In genomic region chr2:206004004-206004693, GRCh38 we compare ENCODE assay signal across 9 cellular contexts.
DNase-seq lines count a peak whose midpoint lies in the region; ATAC-seq, FAIRE-seq and TF ChIP-seq lines count a peak whose summit lies in the region.
"Had no signal": no experiment of that assay in that cellular context is flagged by ENCODE, and none has a peak within 500 bp of the region (broad histone marks: within the 10 kb centered on the region; RNA-seq: fewer than 3 reads in every experiment).

No MANE protein-coding gene starts in this region.

- no peak for FAIRE-seq in small intestine (lab: Jason Lieb, UNC)

- no peak overlapping the region for H3K4me3 Mint-ChIP-seq in activated naive CD4-positive, alpha-beta T cell treated with anti-CD3 and anti-CD28 coated beads, Interleukin-2, amount 10 ng/mL, durations not matched to agents 7 days and 5 days
- H3K4me3 Mint-ChIP-seq: activated naive CD8-positive, alpha-beta T cell treated with anti-CD3 and anti-CD28 coated beads, Interleukin-2, amount 10 ng/mL, durations not matched to agents 7 days and 5 days had no signal

- WGBS in small intestine, 3 donors: 95 to 98% (median 95%) methylated on average over 8 of the region's 8 CpGs

- H3K4me2 ChIP-seq in Loucy (ENCODE audit: low read depth, low read length, poor library complexity, severe bottlenecking): no peak overlapping the region

- TF ChIP-seq CTCF in Loucy (conservative IDR thresholded peaks at IDR 0.05; ENCODE audit: low read length): peak; percentile 65

- H3K4me1 ChIP-seq in Loucy (ENCODE audit: insufficient read depth, low read length, poor library complexity, severe bottlenecking): no peaks in the 10 kb centered on the region
- no peaks in the 10 kb centered on the region for H3K4me1 ChIP-seq in small intestine (ENCODE audit: control insufficient read depth in 2 of 2, insufficient read depth in 1 of 2, low read depth in 1 of 2, low read length in 1 of 2)

- no peak overlapping the region for H2AFZ ChIP-seq in Loucy (ENCODE audit: low read length)

- no peak for ATAC-seq in HG03520 (IDR thresholded peaks at IDR 0.05; ENCODE audit: unreplicated experiment)
- no peak for ATAC-seq in GM21381 (IDR thresholded peaks at IDR 0.05; ENCODE audit: unreplicated experiment)

- H3K36me3 Mint-ChIP-seq in activated naive CD4-positive, alpha-beta T cell treated with anti-CD3 and anti-CD28 coated beads, Interleukin-2, amount 10 ng/mL, durations not matched to agents 7 days and 5 days: peaks cover 50% of the 10 kb centered on the region

- peaks cover 84% of the 10 kb centered on the region for H3K36me3 ChIP-seq in Loucy (ENCODE audit: insufficient read depth, low read length)
- H3K36me3 ChIP-seq in small intestine (ENCODE audit: control insufficient read depth in 2 of 2, insufficient read depth in 2 of 2, low read length in 2 of 2): peaks cover 5 to 23% of the 10 kb centered on the region in 2 donors

- H4K20me1 ChIP-seq in Loucy (ENCODE audit: insufficient read depth, low read length, poor library complexity, severe bottlenecking): no peaks in the 10 kb centered on the region

- peak; percentile 38 for DNase-seq in activated naive CD4-positive, alpha-beta T cell treated with anti-CD3 and anti-CD28 coated beads, Interleukin-2, amount 10 ng/mL, durations not matched to agents 7 days and 5 days
- no peak for DNase-seq in activated naive CD4-positive, alpha-beta T cell (lab: John Stamatoyannopoulos, UW)
- peak; percentile 56 for DNase-seq in dermis blood vessel endothelial cell
- DNase-seq in small intestine: peak; percentile 60
- DNase-seq in midbrain (lab: John Stamatoyannopoulos, UW): no peak
- DNase-seq: activated naive CD8-positive, alpha-beta T cell treated with anti-CD3 and anti-CD28 coated beads, Interleukin-2, amount 10 ng/mL, durations not matched to agents 7 days and 5 days had no signal

- H3K27me3 ChIP-seq in Loucy (ENCODE audit: insufficient read depth, low read length, poor library complexity, severe bottlenecking) (no peaks in the 10 kb centered on the region), small intestine (ENCODE audit: control insufficient read depth in 2 of 2, insufficient read depth in 2 of 2, low read length in 2 of 2) (no peaks in the 10 kb centered on the region)

- H3K4me3 ChIP-seq in Loucy (ENCODE audit: low read length, poor library complexity, severe bottlenecking) (no peak overlapping the region), small intestine (ENCODE audit: low read depth in 1 of 2, low read length in 2 of 2) (no peak overlapping the region)

- H3K27me3 Mint-ChIP-seq in activated naive CD4-positive, alpha-beta T cell treated with anti-CD3 and anti-CD28 coated beads, Interleukin-2, amount 10 ng/mL, durations not matched to agents 7 days and 5 days: no peaks in the 10 kb centered on the region
- H3K27me3 Mint-ChIP-seq: activated naive CD8-positive, alpha-beta T cell treated with anti-CD3 and anti-CD28 coated beads, Interleukin-2, amount 10 ng/mL, durations not matched to agents 7 days and 5 days had no signal

- no peaks in the 10 kb centered on the region for H3F3A ChIP-seq in Loucy (ENCODE audit: low read depth)

- H3K9me3 Mint-ChIP-seq in activated naive CD4-positive, alpha-beta T cell treated with anti-CD3 and anti-CD28 coated beads, Interleukin-2, amount 10 ng/mL, durations not matched to agents 7 days and 5 days: no peaks in the 10 kb centered on the region
- H3K9me3 Mint-ChIP-seq: activated naive CD8-positive, alpha-beta T cell treated with anti-CD3 and anti-CD28 coated beads, Interleukin-2, amount 10 ng/mL, durations not matched to agents 7 days and 5 days had no signal

- H3K4me1 Mint-ChIP-seq in activated naive CD4-positive, alpha-beta T cell treated with anti-CD3 and anti-CD28 coated beads, Interleukin-2, amount 10 ng/mL, durations not matched to agents 7 days and 5 days: no peaks in the 10 kb centered on the region

- H3K9me3 ChIP-seq in Loucy (ENCODE audit: insufficient read depth, low read depth, low read length) (no peaks in the 10 kb centered on the region), small intestine (ENCODE audit: control insufficient read depth, low read depth) (no peaks in the 10 kb centered on the region)

- H3K27ac Mint-ChIP-seq in activated naive CD4-positive, alpha-beta T cell treated with anti-CD3 and anti-CD28 coated beads, Interleukin-2, amount 10 ng/mL, durations not matched to agents 7 days and 5 days: no peak overlapping the region
- H3K27ac Mint-ChIP-seq: activated naive CD8-positive, alpha-beta T cell treated with anti-CD3 and anti-CD28 coated beads, Interleukin-2, amount 10 ng/mL, durations not matched to agents 7 days and 5 days had no signal

- no peak overlapping the region for H3K9ac ChIP-seq in Loucy (ENCODE audit: low read depth, low read length, poor library complexity, severe bottlenecking)

- H3K79me2 ChIP-seq in Loucy (ENCODE audit: insufficient read depth, low read length): no peaks in the 10 kb centered on the region

- CTCF ChIA-PET in activated naive CD4-positive, alpha-beta T cell treated with anti-CD3 and anti-CD28 coated beads, Interleukin-2, amount 10 ng/mL, durations not matched to agents 7 days and 5 days (lab: Charles Lee): interaction anchor here (0.8 to 1.0 kb wide), 3 partner anchors 45 to 256 kb away, joined by 3 to 8 read pairs (median 3); no protein-coding TSS in a partner anchor

- no peak overlapping the region for H3K27ac ChIP-seq in small intestine (ENCODE audit: low read depth in 1 of 2, low read length in 1 of 2)

- H3K9me2 ChIP-seq in Loucy (replicated peaks; ENCODE audit: low read depth, low read length): no peaks in the 10 kb centered on the region

Comparison
In these comparisons a context has a peak if more than half of its experiments do, and no peak if none do; other contexts are left out.
1. DNase-seq: peak in activated naive CD4-positive, alpha-beta T cell treated with anti-CD3 and anti-CD28 coated beads, Interleukin-2, amount 10 ng/mL, durations not matched to agents 7 days and 5 days (single experiment), dermis blood vessel endothelial cell (single experiment) and small intestine (single experiment); none in activated naive CD4-positive, alpha-beta T cell (0 of 4) and midbrain (single experiment).